Comparison of ENCODE assay signal across 17 cellular contexts in genomic region chr15:29566914-29567313, GRCh38.
"Had no signal": no experiment of that assay in that cellular context is flagged by ENCODE, and none has a peak within 500 bp of the region (broad histone marks: within the 10 kb centered on the region; RNA-seq: fewer than 3 reads in every experiment).

No MANE protein-coding gene starts in this region.

- ATAC-seq: activated CD4-positive, CD25-positive, alpha-beta regulatory T cell treated with anti-CD3 and anti-CD28 coated beads, Interleukin-2, amount 50 U/mL, for 24 hours; activated CD8-positive, alpha-beta memory T cell treated with anti-CD3 and anti-CD28 coated beads, Interleukin-2, amount 10 ng/mL, durations not matched to agents 7 days and 5 days; left ventricle myocardium superior; pancreas had no signal

- H3K4me3 Mint-ChIP-seq: activated CD8-positive, alpha-beta memory T cell treated with anti-CD3 and anti-CD28 coated beads, Interleukin-2, amount 10 ng/mL, durations not matched to agents 7 days and 5 days; activated naive CD8-positive, alpha-beta T cell; activated T-cell treated with anti-CD3 and anti-CD28 coated beads, Interleukin-2, amount 50 U/mL, for 24 hours; stimulated activated naive CD8-positive, alpha-beta T cell treated with anti-CD3 and anti-CD28 coated beads, Interleukin-15, Interleukin-2, amounts not matched to agents 100 ng/mL and 50 ng/mL, for 24 hours; T-helper 2 cell treated with Interferon-gamma antibody and Interleukin-4, amounts not matched to agents 5 μg/mL and 100 μg/mL, for 36 hours had no signal

- H3K27ac ChIP-seq: dorsolateral prefrontal cortex, esophagus muscularis mucosa, upper lobe of left lung had no signal

- H3K36me3 ChIP-seq: esophagus muscularis mucosa, pancreas, upper lobe of left lung had no signal

- H3K27me3 ChIP-seq: pancreas had no signal

- H3K9me3 Mint-ChIP-seq: T-helper 2 cell treated with Interferon-gamma antibody and Interleukin-4, amounts not matched to agents 5 μg/mL and 100 μg/mL, for 36 hours had no signal

- H3K9me3 ChIP-seq: pancreas, upper lobe of left lung had no signal

- DNase-seq: activated CD4-positive, alpha-beta T cell treated with anti-CD3 and anti-CD28 coated beads, Interleukin-2, amount 50 U/mL, for 4 hours; activated CD8-positive, alpha-beta memory T cell treated with anti-CD3 and anti-CD28 coated beads, Interleukin-2, amount 10 ng/mL, durations not matched to agents 7 days and 5 days; activated effector memory CD4-positive, alpha-beta T cell treated with anti-CD3 and anti-CD28 coated beads, Interleukin-2, amount 50 U/mL, for 16 hours; activated T-cell treated with anti-CD3 and anti-CD28 coated beads, Interleukin-2, amount 50 U/mL, for 24 hours; anterior cingulate cortex; dorsolateral prefrontal cortex; left ventricle myocardium superior; mesendoderm; pancreas; retina; stimulated activated CD4-positive, alpha-beta T cell treated with anti-CD3 and anti-CD28 coated beads, Interleukin-4, amount 100 ng/mL, for 24 hours; upper lobe of left lung had no signal

- H3K27ac Mint-ChIP-seq: activated CD8-positive, alpha-beta memory T cell treated with anti-CD3 and anti-CD28 coated beads, Interleukin-2, amount 10 ng/mL, durations not matched to agents 7 days and 5 days; activated naive CD8-positive, alpha-beta T cell; activated T-cell treated with anti-CD3 and anti-CD28 coated beads, Interleukin-2, amount 50 U/mL, for 24 hours; stimulated activated naive CD8-positive, alpha-beta T cell treated with anti-CD3 and anti-CD28 coated beads, Interleukin-15, Interleukin-2, amounts not matched to agents 100 ng/mL and 50 ng/mL, for 24 hours; T-helper 2 cell treated with Interferon-gamma antibody and Interleukin-4, amounts not matched to agents 5 μg/mL and 100 μg/mL, for 36 hours had no signal

- H3K4me3 ChIP-seq: dorsolateral prefrontal cortex, esophagus muscularis mucosa, pancreas, upper lobe of left lung had no signal

- H3K36me3 Mint-ChIP-seq: activated naive CD8-positive, alpha-beta T cell had no signal
